In genomic region chr2:64273524-64274398, GRCh38 we compare ENCODE assay signal across 9 cellular contexts.
A peak's percentile ranks its signal among the peaks of the same experiment; 100 is the strongest.
DNase-seq lines count a peak whose midpoint lies in the region; ATAC-seq and TF ChIP-seq lines count a peak whose summit lies in the region.
"Had no signal": no experiment of that assay in that cellular context is flagged by ENCODE, and none has a peak within 500 bp of the region (broad histone marks: within the 10 kb centered on the region; RNA-seq: fewer than 3 reads in every experiment).

No MANE protein-coding gene starts in this region.

- TF ChIP-seq POLR2A in right lobe of liver (IDR thresholded peaks at IDR 0.05): peak; percentile 27

- H3K9me3 ChIP-seq in MM.1S (replicated peaks; ENCODE audit: insufficient read depth, low read length): no peaks in the 10 kb centered on the region
- H3K9me3 ChIP-seq in mammary epithelial cell (replicated peaks; ENCODE audit: insufficient read depth, low read length): peaks cover 7% of the 10 kb centered on the region
- H3K9me3 ChIP-seq in right lobe of liver: no peaks in the 10 kb centered on the region
- H3K9me3 ChIP-seq in tibial artery: no peaks in the 10 kb centered on the region

- ATAC-seq in right lobe of liver (peak; percentile 78 to 89 (median 84)), GM21737 (IDR thresholded peaks at IDR 0.05; ENCODE audit: unreplicated experiment) (no peak)

- peaks cover 30% of the 10 kb centered on the region for H3F3A ChIP-seq in MM.1S (ENCODE audit: insufficient read depth, low read length)

- H3K9me2 ChIP-seq in MM.1S (replicated peaks; ENCODE audit: insufficient read depth, low read length): no peaks in the 10 kb centered on the region

- 4% methylated on average over 6 of the region's 6 CpGs for WGBS in mammary epithelial cell (ENCODE audit: low coverage, missing lambda C conversion rate)
- 17% methylated on average over 1 of the region's 6 CpGs for WGBS in right lobe of liver (ENCODE audit: insufficient coverage, low coverage, low lambda C conversion rate, missing lambda C conversion rate)

- DNase-seq in AML-193 (lab: John Stamatoyannopoulos, UW) (peak; percentile 84 to 90), MM.1S (peak; percentile 18), mammary epithelial cell (peak; percentile 96), right lobe of liver (peak; percentile 35 to 60 (median 55)), tibial artery (peak; percentile 57 to 75), NCI-H1105 treated with DMSO at 0.1 percent for 48 hours (lab: John Stamatoyannopoulos, UW) (no peak), T-helper 1 cell (no peak)
- DNase-seq: activated naive CD8-positive, alpha-beta T cell treated with anti-CD3 and anti-CD28 coated beads, Interleukin-2, amount 10 ng/mL, durations not matched to agents 7 days and 5 days had no signal

- no peak for TF ChIP-seq CTCF in MM.1S (IDR thresholded peaks at IDR 0.05; ENCODE audit: low read length)
- no peak for TF ChIP-seq CTCF in mammary epithelial cell (conservative IDR thresholded peaks at IDR 0.05 in 1 of 2, IDR thresholded peaks at IDR 0.05 in 1 of 2; ENCODE audit: extremely low read depth in 1 of 2, insufficient read depth in 1 of 2, low read depth in 1 of 2, low read length in 2 of 2)
- no peak for TF ChIP-seq CTCF in right lobe of liver (IDR thresholded peaks at IDR 0.05)
- no peak for TF ChIP-seq CTCF in tibial artery (IDR thresholded peaks at IDR 0.05)

- H3K79me2 ChIP-seq in MM.1S (ENCODE audit: low read length) (no peaks in the 10 kb centered on the region), mammary epithelial cell (ENCODE audit: insufficient read depth, low read length) (no peaks in the 10 kb centered on the region)

- H3K4me3 ChIP-seq in MM.1S (ENCODE audit: low read length): peak overlapping the region; percentile 48
- no peak overlapping the region for H3K4me3 ChIP-seq in mammary epithelial cell (replicated peaks in 1 of 3; ENCODE audit: insufficient read depth in 1 of 3, low read depth in 2 of 3, low read length in 3 of 3)
- H3K4me3 ChIP-seq in right lobe of liver: no peak overlapping the region
- peak overlapping the region in 1 of 2 donors; percentile 8 for H3K4me3 ChIP-seq in tibial artery

- H3K4me2 ChIP-seq in MM.1S (ENCODE audit: low read depth, low read length) (peak overlapping the region; percentile 90), mammary epithelial cell (ENCODE audit: insufficient read depth, low read depth, low read length) (peak overlapping the region; percentile 58)

- H2AFZ ChIP-seq in MM.1S (ENCODE audit: low read length) (peak overlapping the region; percentile 73), mammary epithelial cell (ENCODE audit: low read depth, low read length) (peak overlapping the region; percentile 15)

- in situ Hi-C loops in mammary epithelial cell (cut with MboI; ENCODE audit: low sequenced_read_pairs in 2 of 2): no loop called here

- H3K27me3 ChIP-seq in MM.1S (replicated peaks; ENCODE audit: insufficient read depth, low read length) (no peaks in the 10 kb centered on the region), mammary epithelial cell (ENCODE audit: insufficient read depth, low read length) (no peaks in the 10 kb centered on the region), right lobe of liver (no peaks in the 10 kb centered on the region), tibial artery (no peaks in the 10 kb centered on the region)

- H4K20me1 ChIP-seq in MM.1S (ENCODE audit: insufficient read depth, low read length): no peaks in the 10 kb centered on the region
- H4K20me1 ChIP-seq in mammary epithelial cell (ENCODE audit: insufficient read depth, low read length): no peaks in the 10 kb centered on the region

- peak overlapping the region; percentile 66 for H3K9ac ChIP-seq in MM.1S (ENCODE audit: low read length)
- peak overlapping the region; percentile 68 for H3K9ac ChIP-seq in mammary epithelial cell (ENCODE audit: insufficient read depth, low read length)

- no peaks in the 10 kb centered on the region for H3K36me3 ChIP-seq in MM.1S (replicated peaks; ENCODE audit: insufficient read depth, low read length)
- no peaks in the 10 kb centered on the region for H3K36me3 ChIP-seq in mammary epithelial cell (ENCODE audit: insufficient read depth, low read length)
- no peaks in the 10 kb centered on the region for H3K36me3 ChIP-seq in right lobe of liver
- H3K36me3 ChIP-seq in tibial artery: no peaks in the 10 kb centered on the region

- peaks cover 65% of the 10 kb centered on the region for H3K4me1 ChIP-seq in MM.1S (ENCODE audit: low read length)
- H3K4me1 ChIP-seq in mammary epithelial cell (ENCODE audit: insufficient read depth, low read length): peaks cover 53% of the 10 kb centered on the region
- peaks cover 0 to 23% (median 7%) of the 10 kb centered on the region in 4 donors for H3K4me1 ChIP-seq in right lobe of liver
- peaks cover 0 to 42% (median 16%) of the 10 kb centered on the region in 4 donors for H3K4me1 ChIP-seq in tibial artery

- dilution Hi-C loops in mammary epithelial cell (cut with HindIII; ENCODE audit: low sequenced_read_pairs): no loop called here

- CTCF ChIA-PET in mammary epithelial cell (lab: Charles Lee; ENCODE audit: low non-redundant PET): interaction anchor here (0.6 to 0.7 kb wide), 2 partner anchors 57 to 254 kb away, joined by 3 to 29 read pairs; no protein-coding TSS in a partner anchor

- intact Hi-C loops in mammary epithelial cell (cut with micrococcal nuclease) (loop anchor here (5.0 kb wide), 1 partner anchor 131 kb away; the partner anchor contains the start of gene PELI1), right lobe of liver (cut with DNase I) (no loop called here), tibial artery (cut with DNase I; ENCODE audit: low total_unique reads) (no loop called here)

- TSS peak; percentile 45 for BruUV-seq in mammary epithelial cell (replicated peaks; lab: Mats Ljungman, UMichigan)

- H3K27ac ChIP-seq in MM.1S (ENCODE audit: low read length): peak overlapping the region; percentile 98
- peak overlapping the region; percentile 85 for H3K27ac ChIP-seq in mammary epithelial cell (ENCODE audit: insufficient read depth, low read depth, low read length)
- peak overlapping the region; percentile 27 to 69 (median 69) for H3K27ac ChIP-seq in right lobe of liver
- peak overlapping the region; percentile 64 to 67 for H3K27ac ChIP-seq in tibial artery

Comparison
In these comparisons a context has a peak if more than half of its experiments do, and no peak if none do; other contexts are left out.
1. DNase-seq: peak in AML-193 (2 of 2), MM.1S (single experiment), mammary epithelial cell (single experiment), right lobe of liver (3 of 3) and tibial artery (2 of 2); none in NCI-H1105 treated with DMSO at 0.1 percent for 48 hours (single experiment) and T-helper 1 cell (0 of 5).
2. Peak in every context shown above with its lines, with median percentiles within 50 percentile points of each other: H3K27ac ChIP-seq.